ENCODE assay signal across 18 cellular contexts in genomic region chr4:150308824-150309472, GRCh38.
A peak's percentile ranks its signal among the peaks of the same experiment; 100 is the strongest.
DNase-seq lines count a peak whose midpoint lies in the region; ATAC-seq and TF ChIP-seq lines count a peak whose summit lies in the region.
"Had no signal": no experiment of that assay in that cellular context is flagged by ENCODE, and none has a peak within 500 bp of the region (broad histone marks: within the 10 kb centered on the region; RNA-seq: fewer than 3 reads in every experiment).

No MANE protein-coding gene starts in this region.

- H3K4me3 ChIP-seq in cardiac fibroblast (replicated peaks in 1 of 2; ENCODE audit: low read depth in 2 of 2, low read length in 2 of 2): peak overlapping the region in 1 of 2 donors; percentile 8
- H3K4me3 ChIP-seq: hepatocyte, left ventricle myocardium inferior, prostate gland had no signal

- no peaks in the 10 kb centered on the region for H3K9me3 Mint-ChIP-seq in effector memory CD8-positive, alpha-beta T cell
- no peaks in the 10 kb centered on the region for H3K9me3 Mint-ChIP-seq in stimulated activated naive CD8-positive, alpha-beta T cell treated with anti-CD3 and anti-CD28 coated beads, Interleukin-15, amount 100 ng/mL, for 72 hours
- H3K9me3 Mint-ChIP-seq: activated naive CD4-positive, alpha-beta T cell treated with anti-CD3 and anti-CD28 coated beads, Interleukin-2, amount 50 U/mL, for 24 hours had no signal

- no peak for TF ChIP-seq CTCF in cardiac fibroblast (IDR thresholded peaks at IDR 0.05; ENCODE audit: low read depth, low read length)

- no peak for ATAC-seq in effector memory CD8-positive, alpha-beta T cell (replicated peaks)
- no peak for ATAC-seq in stimulated activated naive CD8-positive, alpha-beta T cell treated with anti-CD3 and anti-CD28 coated beads, Interleukin-15, amount 100 ng/mL, for 72 hours
- ATAC-seq: Panc1 had no signal

- H3K27ac Mint-ChIP-seq in effector memory CD8-positive, alpha-beta T cell: no peak overlapping the region
- no peak overlapping the region for H3K27ac Mint-ChIP-seq in stimulated activated naive CD8-positive, alpha-beta T cell treated with anti-CD3 and anti-CD28 coated beads, Interleukin-15, amount 100 ng/mL, for 72 hours
- H3K27ac Mint-ChIP-seq: activated naive CD4-positive, alpha-beta T cell treated with anti-CD3 and anti-CD28 coated beads, Interleukin-2, amount 50 U/mL, for 24 hours had no signal

- no peak overlapping the region for H3K4me3 Mint-ChIP-seq in effector memory CD8-positive, alpha-beta T cell
- no peak overlapping the region for H3K4me3 Mint-ChIP-seq in stimulated activated naive CD8-positive, alpha-beta T cell treated with anti-CD3 and anti-CD28 coated beads, Interleukin-15, amount 100 ng/mL, for 72 hours
- H3K4me3 Mint-ChIP-seq: activated naive CD4-positive, alpha-beta T cell treated with anti-CD3 and anti-CD28 coated beads, Interleukin-2, amount 50 U/mL, for 24 hours had no signal

- H3K27me3 Mint-ChIP-seq in effector memory CD8-positive, alpha-beta T cell: no peaks in the 10 kb centered on the region
- H3K27me3 Mint-ChIP-seq in stimulated activated naive CD8-positive, alpha-beta T cell treated with anti-CD3 and anti-CD28 coated beads, Interleukin-15, amount 100 ng/mL, for 72 hours: no peaks in the 10 kb centered on the region
- H3K27me3 Mint-ChIP-seq: activated naive CD4-positive, alpha-beta T cell treated with anti-CD3 and anti-CD28 coated beads, Interleukin-2, amount 50 U/mL, for 24 hours had no signal

- peak; percentile 46 for DNase-seq in Daoy (ENCODE audit: low read depth)
- DNase-seq in NCI-H526 (lab: John Stamatoyannopoulos, UW): peak; percentile 36 to 41
- DNase-seq in cardiac fibroblast (ENCODE audit: low read depth in 2 of 2): peak; percentile 21 to 83
- DNase-seq in kidney tubule cell (ENCODE audit: low spot score): peak; percentile 70
- DNase-seq in activated CD4-positive, alpha-beta T cell treated with anti-CD3 and anti-CD28 coated beads, Interleukin-2, amount 50 U/mL, for 1 hour: no peak
- no peak for DNase-seq in effector memory CD8-positive, alpha-beta T cell
- no peak for DNase-seq in stimulated activated naive CD8-positive, alpha-beta T cell treated with anti-CD3 and anti-CD28 coated beads, Interleukin-15, amount 100 ng/mL, for 72 hours
- no peak for DNase-seq in NCI-H524 treated with DMSO at 0.1 percent for 48 hours (lab: John Stamatoyannopoulos, UW)
- DNase-seq: activated CD8-positive, alpha-beta memory T cell treated with anti-CD3 and anti-CD28 coated beads, Interleukin-2, amount 50 U/mL, for 4 hours; erythroblast; left ventricle myocardium inferior; NCI-H187; NCI-H510A; substantia nigra had no signal

- peaks cover 0 to 2% of the 10 kb centered on the region in 2 donors for H3K4me1 Mint-ChIP-seq in effector memory CD8-positive, alpha-beta T cell (ENCODE audit: low read depth in 2 of 2)
- no peaks in the 10 kb centered on the region for H3K4me1 Mint-ChIP-seq in stimulated activated naive CD8-positive, alpha-beta T cell treated with anti-CD3 and anti-CD28 coated beads, Interleukin-15, amount 100 ng/mL, for 72 hours

- peaks cover 15% of the 10 kb centered on the region for H3K36me3 Mint-ChIP-seq in effector memory CD8-positive, alpha-beta T cell (ENCODE audit: insufficient read depth)

Comparison
In these comparisons a context has a peak if more than half of its experiments do, and no peak if none do; other contexts are left out.
1. DNase-seq: peak in Daoy (single experiment), NCI-H526 (2 of 2), cardiac fibroblast (2 of 2) and kidney tubule cell (single experiment); none in activated CD4-positive, alpha-beta T cell treated with anti-CD3 and anti-CD28 coated beads, Interleukin-2, amount 50 U/mL, for 1 hour (single experiment), effector memory CD8-positive, alpha-beta T cell (0 of 3), stimulated activated naive CD8-positive, alpha-beta T cell treated with anti-CD3 and anti-CD28 coated beads, Interleukin-15, amount 100 ng/mL, for 72 hours (0 of 2) and NCI-H524 treated with DMSO at 0.1 percent for 48 hours (single experiment).